In the genomic region with DNA sequence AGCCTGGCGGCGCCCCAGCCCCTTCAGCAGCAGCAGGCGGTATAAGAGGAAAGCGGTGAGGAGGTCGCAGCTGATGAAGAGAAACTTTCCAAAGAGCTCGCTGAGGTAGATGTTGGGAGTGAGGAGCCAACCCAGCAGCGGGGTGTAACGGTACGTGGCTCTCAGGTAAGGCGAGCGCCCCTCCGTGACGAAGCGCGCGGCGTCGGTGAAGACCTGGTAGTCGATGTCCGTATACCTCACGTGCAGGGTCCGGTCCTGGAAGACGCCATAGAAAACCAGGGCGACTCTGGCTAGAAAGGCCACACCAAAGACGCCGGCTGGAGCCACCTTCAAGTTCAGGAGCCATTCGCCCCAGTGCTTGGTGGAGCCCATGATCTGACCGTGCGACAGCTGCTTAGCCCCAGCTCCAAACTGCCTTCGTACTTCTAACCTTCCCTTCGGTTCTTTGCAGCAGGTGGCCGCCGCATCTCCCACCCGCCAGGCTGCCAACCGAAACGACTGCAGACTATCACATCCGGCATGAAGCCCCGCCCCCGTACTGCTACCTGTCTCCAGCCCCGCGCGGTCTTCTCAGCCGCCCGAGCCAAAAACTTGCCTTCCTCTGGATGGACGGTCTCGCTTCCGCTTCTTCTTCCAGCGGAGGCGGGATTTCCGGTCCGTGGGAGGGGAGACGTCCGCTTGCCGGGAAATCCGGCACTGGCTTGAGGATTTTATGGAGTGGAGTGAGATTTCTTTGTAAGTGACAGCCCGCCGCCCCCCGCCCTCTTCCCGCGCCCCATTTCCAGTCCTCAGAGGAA, we compare ENCODE assay signal across 8 cellular contexts. TPM values are rescaled to one million over a fixed set of nuclear protein-coding genes. Genes with fewer than 3 reads are reported as not detected.
A peak's percentile ranks its signal among the peaks of the same experiment; 100 is the strongest.
DNase-seq lines count a peak whose midpoint lies in the region; ATAC-seq and TF ChIP-seq lines count a peak whose summit lies in the region.

A gene (minus strand): TSS at position 623 of the 797 bp plus-strand sequence. CDS start 251 bp downstream, at position 372.

- H3K79me2 ChIP-seq in SK-N-SH (ENCODE audit: insufficient read depth): peaks cover 9% of the 10 kb centered on the region; the same call in 1 of the 2 replicates

- peak; percentile 93 for DNase-seq in GM10248 (ENCODE audit: extremely low spot score)
- DNase-seq in NCI-H1092 (lab: John Stamatoyannopoulos, UW): peak; percentile 98
- DNase-seq in SK-N-SH: peak; percentile 89
- peak; percentile 91 to 93 for DNase-seq in activated naive CD4-positive, alpha-beta T cell treated with anti-CD3 and anti-CD28 coated beads, Interleukin-2, amount 50 U/mL, for 72 hours (ENCODE audit: low spot score in 2 of 2)
- peak; percentile 94 for DNase-seq in glomerular visceral epithelial cell (ENCODE audit: extremely low spot score)
- peak; percentile 94 for DNase-seq in omental fat pad (ENCODE audit: low spot score)
- DNase-seq in thoracic aorta (ENCODE audit: low spot score): peak; percentile 71

- H3K9me3 Mint-ChIP-seq in activated naive CD4-positive, alpha-beta T cell treated with anti-CD3 and anti-CD28 coated beads, Interleukin-2, amount 50 U/mL, for 72 hours: no peaks in the 10 kb centered on the region

- H3K36me3 Mint-ChIP-seq in activated naive CD4-positive, alpha-beta T cell treated with anti-CD3 and anti-CD28 coated beads, Interleukin-2, amount 50 U/mL, for 72 hours: peaks cover 15 to 26% of the 10 kb centered on the region in 2 donors

- no peak for TF ChIP-seq RAD21 in SK-N-SH (IDR thresholded peaks at IDR 0.05; ENCODE audit: low read length)

- peaks cover 0 to 12% of the 10 kb centered on the region in 2 experiments for H3K36me3 ChIP-seq in SK-N-SH (replicated peaks in 1 of 2; ENCODE audit: control insufficient read depth in 1 of 2, insufficient read depth in 2 of 2, low read length in 1 of 2)
- H3K36me3 ChIP-seq in thoracic aorta: no peaks in the 10 kb centered on the region

- peak within 1 kb of the TSS; percentile 99 for H2AFZ ChIP-seq in SK-N-SH (ENCODE audit: low read depth)

- H3K4me2 ChIP-seq in SK-N-SH: peak within 1 kb of the TSS; percentile 85

- 1% methylated on average over 39 of the region's 60 CpGs for WGBS in SK-N-SH (ENCODE audit: low lambda C conversion rate)

- TF ChIP-seq EP300 in SK-N-SH (IDR thresholded peaks at IDR 0.05; ENCODE audit: borderline replicate concordance in 1 of 2, low read depth in 1 of 2, low read length in 1 of 2): no peak

- CTCF ChIA-PET in GM10248 (lab: Yijun Ruan, JAX): interaction anchor here (1.1 to 4.8 kb wide), 13 partner anchors 9 to 233 kb away, joined by 3 to 45 read pairs (median 5); no protein-coding TSS in a partner anchor
- CTCF ChIA-PET in SK-N-SH (lab: Yijun Ruan, JAX): interaction anchor here (0.9 to 5.8 kb wide), 9 partner anchors 15 to 233 kb away, joined by 3 to 47 read pairs (median 5); a partner anchor contains a TSS

- peak within 1 kb of the TSS; percentile 86 to 97 for H3K27ac Mint-ChIP-seq in activated naive CD4-positive, alpha-beta T cell treated with anti-CD3 and anti-CD28 coated beads, Interleukin-2, amount 50 U/mL, for 72 hours

- POLR2A ChIA-PET in GM10248 (lab: Yijun Ruan, JAX) (interaction anchor here (0.6 kb wide), 1 partner anchor 625 kb away, joined by 7 read pairs; no protein-coding TSS in a partner anchor), SK-N-SH (lab: Yijun Ruan, JAX) (interaction anchor here (1.0 to 1.7 kb wide), 4 partner anchors 15 to 228 kb away, joined by 3 to 4 read pairs (median 3); no protein-coding TSS in a partner anchor)

- no peaks in the 10 kb centered on the region for H3K9me2 ChIP-seq in SK-N-SH

- peaks cover 5% of the 10 kb centered on the region; the same call in 1 of the 2 replicates for H3K27me3 ChIP-seq in SK-N-SH (ENCODE audit: insufficient read depth)
- no peaks in the 10 kb centered on the region for H3K27me3 ChIP-seq in thoracic aorta (replicated peaks; ENCODE audit: insufficient read depth)

- H3F3A ChIP-seq in SK-N-SH (replicated peaks; ENCODE audit: insufficient read depth): no peaks in the 10 kb centered on the region

- H3K9me3 ChIP-seq in SK-N-SH (no peaks in the 10 kb centered on the region), thoracic aorta (no peaks in the 10 kb centered on the region)

- TF ChIP-seq CTCF in GM10248 (IDR thresholded peaks at IDR 0.05; ENCODE audit: control extremely low read depth, extremely low read depth, low read depth, missing control alignments) (no peak), SK-N-SH (IDR thresholded peaks at IDR 0.05) (no peak), omental fat pad (IDR thresholded peaks at IDR 0.05) (no peak), thoracic aorta (IDR thresholded peaks at IDR 0.05) (no peak)

- H4K20me1 ChIP-seq in SK-N-SH (ENCODE audit: insufficient read depth): no peaks in the 10 kb centered on the region

- H3K4me3 ChIP-seq in SK-N-SH (ENCODE audit: low read depth in 2 of 2, low read length in 1 of 2): peak within 1 kb of the TSS; percentile 84 to 93
- peak within 1 kb of the TSS; percentile 87 for H3K4me3 ChIP-seq in thoracic aorta

- H3K27ac ChIP-seq in SK-N-SH (ENCODE audit: low read depth in 2 of 2, low read length in 1 of 2) (peak within 1 kb of the TSS in 1 of 2 experiments; percentile 82; a peak in 2 of 4 replicates), thoracic aorta (peak within 1 kb of the TSS; percentile 61 to 63)

- ATAC-seq in HG02610 (IDR thresholded peaks at IDR 0.05; ENCODE audit: unreplicated experiment) (peak; percentile 95), omental fat pad (ENCODE audit: low FRiP score) (peak; percentile 97), thoracic aorta (ENCODE audit: insufficient number of reproducible peaks, low FRiP score, low read depth) (peak; percentile 92)
- peak; percentile 98 for ATAC-seq in activated naive CD4-positive, alpha-beta T cell treated with anti-CD3 and anti-CD28 coated beads, Interleukin-2, amount 50 U/mL, for 72 hours

- H3K9ac ChIP-seq in SK-N-SH: peak within 1 kb of the TSS; percentile 68

- H3K4me1 ChIP-seq in SK-N-SH (ENCODE audit: control insufficient read depth in 1 of 2, insufficient read depth in 2 of 2, low read depth in 1 of 2, low read length in 1 of 2) (peaks cover 0 to 15% of the 10 kb centered on the region in 2 experiments; a peak in 2 of 4 replicates), thoracic aorta (ENCODE audit: control insufficient read depth in 1 of 2, low read depth in 2 of 2) (peaks cover 2 to 34% of the 10 kb centered on the region in 2 donors)

TF ChIP-seq in SK-N-SH, 30 proteins besides CTCF, POLR2A, EP300 and RAD21 (continues in another document):
- TF ChIP-seq FOXM1 (IDR thresholded peaks at IDR 0.05; ENCODE audit: low read depth): no peak
- no peak for TF ChIP-seq FOXJ3 (CRISPR knock-in tag; IDR thresholded peaks at IDR 0.05)
- TF ChIP-seq, protein P1, sequence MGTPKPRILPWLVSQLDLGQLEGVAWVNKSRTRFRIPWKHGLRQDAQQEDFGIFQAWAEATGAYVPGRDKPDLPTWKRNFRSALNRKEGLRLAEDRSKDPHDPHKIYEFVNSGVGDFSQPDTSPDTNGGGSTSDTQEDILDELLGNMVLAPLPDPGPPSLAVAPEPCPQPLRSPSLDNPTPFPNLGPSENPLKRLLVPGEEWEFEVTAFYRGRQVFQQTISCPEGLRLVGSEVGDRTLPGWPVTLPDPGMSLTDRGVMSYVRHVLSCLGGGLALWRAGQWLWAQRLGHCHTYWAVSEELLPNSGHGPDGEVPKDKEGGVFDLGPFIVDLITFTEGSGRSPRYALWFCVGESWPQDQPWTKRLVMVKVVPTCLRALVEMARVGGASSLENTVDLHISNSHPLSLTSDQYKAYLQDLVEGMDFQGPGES (IDR thresholded peaks at IDR 0.05; ENCODE audit: low read depth, low read length): no peak
- peak; percentile 44; the same call in 1 of the 2 replicates for TF ChIP-seq NFIC (IDR thresholded peaks at IDR 0.05; ENCODE audit: borderline replicate concordance)
- no peak for TF ChIP-seq TEAD4 (IDR thresholded peaks at IDR 0.05; ENCODE audit: borderline replicate concordance, insufficient read depth)
- TF ChIP-seq, protein P2, sequence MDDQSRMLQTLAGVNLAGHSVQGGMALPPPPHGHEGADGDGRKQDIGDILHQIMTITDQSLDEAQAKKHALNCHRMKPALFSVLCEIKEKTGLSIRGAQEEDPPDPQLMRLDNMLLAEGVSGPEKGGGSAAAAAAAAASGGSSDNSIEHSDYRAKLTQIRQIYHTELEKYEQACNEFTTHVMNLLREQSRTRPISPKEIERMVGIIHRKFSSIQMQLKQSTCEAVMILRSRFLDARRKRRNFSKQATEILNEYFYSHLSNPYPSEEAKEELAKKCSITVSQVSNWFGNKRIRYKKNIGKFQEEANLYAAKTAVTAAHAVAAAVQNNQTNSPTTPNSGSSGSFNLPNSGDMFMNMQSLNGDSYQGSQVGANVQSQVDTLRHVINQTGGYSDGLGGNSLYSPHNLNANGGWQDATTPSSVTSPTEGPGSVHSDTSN (IDR thresholded peaks at IDR 0.05): peak; percentile 81
- TF ChIP-seq RFX5 (IDR thresholded peaks at IDR 0.05; ENCODE audit: low read length): no peak; the same call in 1 of the 2 replicates
- TF ChIP-seq RXRA (IDR thresholded peaks at IDR 0.05; ENCODE audit: borderline replicate concordance, low read depth): no peak
- peak; percentile 24; the same call in 1 of the 2 replicates for TF ChIP-seq TCF12 (IDR thresholded peaks at IDR 0.05)
- TF ChIP-seq SMC3 (IDR thresholded peaks at IDR 0.05; ENCODE audit: low read depth, low read length): no peak
- TF ChIP-seq SIN3A (IDR thresholded peaks at IDR 0.05; ENCODE audit: borderline replicate concordance, low read depth, low read length): peak; percentile 87
- peak; percentile 93 for TF ChIP-seq ELF1 (IDR thresholded peaks at IDR 0.05)
- TF ChIP-seq, protein P3, sequence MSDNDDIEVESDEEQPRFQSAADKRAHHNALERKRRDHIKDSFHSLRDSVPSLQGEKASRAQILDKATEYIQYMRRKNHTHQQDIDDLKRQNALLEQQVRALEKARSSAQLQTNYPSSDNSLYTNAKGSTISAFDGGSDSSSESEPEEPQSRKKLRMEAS (IDR thresholded peaks at IDR 0.05; ENCODE audit: low read depth): peak; percentile 77

RNA-seq across cellular contexts. Expression of the gene that starts here (rescaled TPM):
- polyA plus RNA-seq in SK-N-SH (2012; rRNA removed): 4.0 and 5.1 TPM in 2 replicates
- polyA plus RNA-seq in SK-N-SH (2012; cell fraction: cytosol; rRNA removed): 5.5 and 6.0 TPM in 2 replicates
- 2.9 and 4.1 TPM in 2 replicates for polyA plus RNA-seq in SK-N-SH (2012; cell fraction: nucleus; rRNA removed)
- total RNA-seq in activated naive CD4-positive, alpha-beta T cell treated with anti-CD3 and anti-CD28 coated beads, Interleukin-2, amount 50 U/mL, for 72 hours: 1 to 10 TPM; 3.6 to 5.3 TPM
- total RNA-seq in omental fat pad: 1 to 10 TPM; 3.0 to 4.7 (median 4.0) TPM
- total RNA-seq in thoracic aorta: 1 to 10 TPM; 5.0 to 6.8 TPM
